8 cellular contexts compared by ENCODE assay signal in the genomic region with DNA sequence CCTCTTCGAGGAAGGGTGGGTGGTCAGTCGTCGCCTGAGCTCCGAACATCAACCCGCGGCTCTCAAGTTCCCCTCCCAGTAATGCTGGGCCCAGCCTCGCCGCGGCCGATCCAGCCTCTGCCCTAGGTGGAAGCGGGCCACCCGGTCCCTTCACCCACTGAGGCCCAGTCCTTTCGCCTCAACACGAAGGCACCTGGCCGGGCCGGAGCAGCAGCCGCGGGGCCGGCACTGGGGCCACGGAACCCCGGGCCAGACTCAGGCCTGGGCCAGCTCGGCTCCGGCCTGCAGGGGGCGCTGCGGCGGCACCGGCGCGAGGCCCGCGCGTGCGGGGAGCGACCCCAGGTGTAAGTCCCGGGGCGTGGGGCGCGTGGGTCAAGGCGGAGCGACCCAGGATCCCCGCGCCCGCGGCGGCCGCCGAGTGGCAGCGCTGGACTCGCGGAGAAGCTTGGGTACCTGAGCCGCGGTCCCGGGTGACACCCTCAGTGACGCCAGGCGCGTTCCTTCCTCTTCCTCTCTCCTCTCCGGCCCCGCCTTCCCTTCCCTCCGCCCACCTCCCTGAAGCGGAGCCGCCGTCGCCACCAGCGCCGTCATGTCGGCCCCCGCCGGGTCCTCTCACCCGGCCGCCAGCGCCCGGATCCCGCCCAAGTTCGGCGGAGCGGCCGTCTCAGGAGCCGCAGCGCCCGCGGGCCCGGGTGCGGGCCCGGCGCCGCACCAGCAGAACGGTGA. TPM values are rescaled to one million over a fixed set of nuclear protein-coding genes. Genes with fewer than 3 reads are reported as not detected.
DNase-seq lines count a peak whose midpoint lies in the region; ATAC-seq lines count a peak whose summit lies in the region.

A gene (plus strand): TSS at position 535 of the 726 bp plus-strand sequence. CDS start 55 bp downstream, at position 590.

- H3K4me1 ChIP-seq in NT2/D1 (ENCODE audit: insufficient read depth, insufficient read length), result peaks cover 7% of the 10 kb centered on the region

- peaks cover 9% of the 10 kb centered on the region for H3K36me3 ChIP-seq in NT2/D1 (ENCODE audit: insufficient read depth, insufficient read length, low read length)

- peak; percentile 64 for DNase-seq in CMK (ENCODE audit: low read depth)
- DNase-seq in HK-2 (ENCODE audit: unreplicated experiment), result peak; percentile 92
- DNase-seq in NT2/D1 (ENCODE audit: low read depth, low spot score), result peak; percentile 44
- peak; percentile 82 for DNase-seq in activated CD8-positive, alpha-beta memory T cell treated with anti-CD3 and anti-CD28 coated beads, Interleukin-2, amount 50 U/mL, for 1 hour (ENCODE audit: extremely low read depth)
- peak; percentile 55 for DNase-seq in middle frontal gyrus (ENCODE audit: extremely low spot score, low spot score)
- DNase-seq in stimulated activated CD8-positive, alpha-beta memory T cell treated with anti-CD3 and anti-CD28 coated beads, Interleukin-4, amount 100 ng/mL, for 1 hour (ENCODE audit: low read depth in 2 of 2, low spot score in 1 of 2), result peak; percentile 67 to 80

- in situ Hi-C loops in endometrial microvascular endothelial cells (cut with HindIII; ENCODE audit: inconsistent ontology term, low pct_unique_long_range_greater_than_20kb, low sequenced_read_pairs), result loop anchor here (10.0 to 25.0 kb wide), 4 partner anchors 129 to 1101 kb away; a partner anchor contains a TSS

- H3K4me3 ChIP-seq in NT2/D1 (ENCODE audit: insufficient read length, low read depth), result peak within 1 kb of the TSS; percentile 77

- no peaks in the 10 kb centered on the region for H3K27me3 ChIP-seq in NT2/D1 (ENCODE audit: insufficient read depth, insufficient read length)

- H3K9ac ChIP-seq in NT2/D1 (ENCODE audit: insufficient read length, low read depth), result peak within 1 kb of the TSS; percentile 87

- ATAC-seq in GM19455 (IDR thresholded peaks at IDR 0.05; ENCODE audit: unreplicated experiment), result peak; percentile 92

- H3K9me3 ChIP-seq in NT2/D1 (ENCODE audit: insufficient read depth, low read length), result no peaks in the 10 kb centered on the region

RNA-seq across cellular contexts. Expression of the gene that starts here (rescaled TPM):
- total RNA-seq in endometrial microvascular endothelial cells (ENCODE audit: inconsistent ontology term), result 26.9 TPM

Comparison
In these comparisons a context has a peak if more than half of its experiments do, and no peak if none do; other contexts are left out.
1. Peak in every context shown above with its lines: DNase-seq, ATAC-seq and H3K4me3 ChIP-seq.